In genomic region chr6:41715779-41716515, GRCh38 we compare ENCODE assay signal across 13 cellular contexts. TPM values are rescaled to one million over a fixed set of nuclear protein-coding genes. Genes with fewer than 3 reads are reported as not detected.
DNase-seq lines count a peak whose midpoint lies in the region; ATAC-seq and TF ChIP-seq lines count a peak whose summit lies in the region.
"Had no signal": no experiment of that assay in that cellular context is flagged by ENCODE, and none has a peak within 500 bp of the region (broad histone marks: within the 10 kb centered on the region; RNA-seq: fewer than 3 reads in every experiment).

No MANE protein-coding gene starts in this region.

- no peak overlapping the region for H2AFZ ChIP-seq in OCI-LY3 (ENCODE audit: low read depth, low read length)

- POLR2A ChIA-PET in GM10248 (lab: Yijun Ruan, JAX), result interaction anchor here (0.7 to 3.7 kb wide), 7 partner anchors 8 to 199 kb away, joined by 3 to 20 read pairs (median 3); no protein-coding TSS in a partner anchor

- H3K27me3 ChIP-seq in left ventricle myocardium inferior (ENCODE audit: low read depth) (no peaks in the 10 kb centered on the region), OCI-LY3 (ENCODE audit: low read depth, low read length) (no peaks in the 10 kb centered on the region), right cardiac atrium (ENCODE audit: control insufficient read depth, insufficient read depth) (no peaks in the 10 kb centered on the region), thyroid gland (no peaks in the 10 kb centered on the region)
- H3K27me3 ChIP-seq: SJSA1 had no signal

- DNase-seq in left ventricle myocardium inferior, result no peak
- no peak for DNase-seq in left cardiac atrium
- no peak for DNase-seq in right cardiac atrium
- no peak for DNase-seq in thyroid gland
- no peak for DNase-seq in GM10248 (ENCODE audit: extremely low spot score)
- DNase-seq in EL, result no peak
- no peak for DNase-seq in NCI-H1417 (lab: John Stamatoyannopoulos, UW)
- DNase-seq: cerebellar nuclear complex; hypothalamus; stimulated activated CD8-positive, alpha-beta memory T cell treated with anti-CD3 and anti-CD28 coated beads, Interleukin-4, amount 100 ng/mL, for 48 hours had no signal

- intact Hi-C loops in left ventricle myocardium inferior (cut with micrococcal nuclease), result no loop called here
- intact Hi-C loops in left cardiac atrium (cut with DNase I), result no loop called here
- intact Hi-C loops in right cardiac atrium (cut with DNase I), result no loop called here
- intact Hi-C loops in thyroid gland (cut with DNase I), result no loop called here

- TF ChIP-seq CTCF in left ventricle myocardium inferior (IDR thresholded peaks at IDR 0.05; ENCODE audit: borderline replicate concordance) (no peak), OCI-LY3 (IDR thresholded peaks at IDR 0.05; ENCODE audit: low read depth, low read length) (no peak), thyroid gland (IDR thresholded peaks at IDR 0.05) (no peak), GM10248 (IDR thresholded peaks at IDR 0.05; ENCODE audit: control extremely low read depth, extremely low read depth, low read depth, missing control alignments) (no peak)

- H3K36me3 ChIP-seq in left ventricle myocardium inferior (no peaks in the 10 kb centered on the region), OCI-LY3 (replicated peaks; ENCODE audit: low read depth, low read length) (peaks cover 27% of the 10 kb centered on the region), thyroid gland (no peaks in the 10 kb centered on the region)
- H3K36me3 ChIP-seq: SJSA1 had no signal

- WGBS in right cardiac atrium, result 69% methylated on average over 5 of the region's 5 CpGs
- WGBS in thyroid gland, 2 donors, result 85 to 87% methylated on average over 5 of the region's 5 CpGs

- no peak overlapping the region for H3K9ac ChIP-seq in OCI-LY3 (ENCODE audit: low read length)

- peaks cover 99% of the 10 kb centered on the region for H3K79me2 ChIP-seq in OCI-LY3 (ENCODE audit: low read length)

- H3K4me3 ChIP-seq in left ventricle myocardium inferior (peak overlapping the region; percentile 23), OCI-LY3 (ENCODE audit: low read length) (no peak overlapping the region), right cardiac atrium (ENCODE audit: low read length) (no peak overlapping the region), thyroid gland (replicated peaks in 1 of 3) (no peak overlapping the region)
- H3K4me3 ChIP-seq: SJSA1 had no signal

- CTCF ChIA-PET in GM10248 (lab: Yijun Ruan, JAX), result interaction anchor here (1.1 to 7.6 kb wide), 7 partner anchors 9 to 348 kb away, joined by 3 to 136 read pairs (median 4); partner anchors contain the start of gene TFEB

- ATAC-seq in left cardiac atrium (no peak), right cardiac atrium (no peak)
- ATAC-seq: esophagus mucosa had no signal

- H4K20me1 ChIP-seq in OCI-LY3 (ENCODE audit: insufficient read depth, low read length), result peaks cover 95% of the 10 kb centered on the region

- peaks cover 100% of the 10 kb centered on the region for H3K4me1 ChIP-seq in left ventricle myocardium inferior
- H3K4me1 ChIP-seq in OCI-LY3 (ENCODE audit: low read length), result peaks cover 76% of the 10 kb centered on the region
- H3K4me1 ChIP-seq in right cardiac atrium (ENCODE audit: control insufficient read depth, insufficient read depth, low read length), result peaks cover 30% of the 10 kb centered on the region
- peaks cover 81 to 89% of the 10 kb centered on the region in 2 donors for H3K4me1 ChIP-seq in thyroid gland

- no peak for TF ChIP-seq POLR2A in thyroid gland (IDR thresholded peaks at IDR 0.05)

- H3K9me3 ChIP-seq in left ventricle myocardium inferior (replicated peaks) (no peaks in the 10 kb centered on the region), OCI-LY3 (ENCODE audit: insufficient read depth, low read length) (no peaks in the 10 kb centered on the region), right cardiac atrium (ENCODE audit: control insufficient read depth, low read length) (no peaks in the 10 kb centered on the region), thyroid gland (no peaks in the 10 kb centered on the region)
- H3K9me3 ChIP-seq: SJSA1 had no signal

- peak overlapping the region; percentile 68; the same call in 1 of the 2 replicates for H3K4me2 ChIP-seq in OCI-LY3 (ENCODE audit: low read length)

- H3K27ac ChIP-seq in left ventricle myocardium inferior (replicated peaks) (peak overlapping the region; percentile 92), OCI-LY3 (ENCODE audit: low read length) (peak overlapping the region; percentile 17; the same call in 1 of the 2 replicates), right cardiac atrium (ENCODE audit: low read length) (peak overlapping the region; percentile 81), thyroid gland (peak overlapping the region; percentile 81 to 97 (median 91))
- H3K27ac ChIP-seq: SJSA1 had no signal

RNA-seq across cellular contexts. Expression of gene TFEB, which starts 19.5 kb away (rescaled TPM):
- total RNA-seq in left ventricle myocardium inferior (39.9 TPM), left cardiac atrium (10 to 100 TPM; 33.3 to 34.6 TPM), right cardiac atrium (10 to 100 TPM; 31.6 to 51.1 (median 46.2) TPM), thyroid gland (10 to 100 TPM; 23.0 to 39.0 (median 34.9) TPM)
- 33.4 TPM for polyA plus RNA-seq in right cardiac atrium

RNA-seq across cellular contexts. Expression of gene PGC, which starts 31.2 kb away (rescaled TPM):
- total RNA-seq in left ventricle myocardium inferior (not detected), left cardiac atrium (not detected), right cardiac atrium (under 1 TPM in 1 of 4 donors, not detected in 3; 0.42 TPM), thyroid gland (not detected)
- polyA plus RNA-seq in right cardiac atrium, result 1.00 TPM
- total RNA-seq: esophagus mucosa, SJSA1 had no signal

Comparison
In these comparisons a context has a peak if more than half of its experiments do, and no peak if none do; other contexts are left out.
1. H3K27ac ChIP-seq: peak in every context shown above with its lines; median percentile 92 in left ventricle myocardium inferior; 91 in thyroid gland; 81 in right cardiac atrium; 17 in OCI-LY3.